Comparison of ENCODE assay signal across 14 cellular contexts in genomic region chr13:27728271-27728670, GRCh38.
DNase-seq lines count a peak whose midpoint lies in the region; ATAC-seq and TF ChIP-seq lines count a peak whose summit lies in the region.
"Had no signal": no experiment of that assay in that cellular context is flagged by ENCODE, and none has a peak within 500 bp of the region (broad histone marks: within the 10 kb centered on the region; RNA-seq: fewer than 3 reads in every experiment).

No MANE protein-coding gene starts in this region.

- no peaks in the 10 kb centered on the region for H3K36me3 ChIP-seq in BE2C

- H3K36me3 Mint-ChIP-seq in activated naive CD8-positive, alpha-beta T cell treated with anti-CD3 and anti-CD28 coated beads for 36 hours: no peaks in the 10 kb centered on the region
- H3K36me3 Mint-ChIP-seq: activated CD8-positive, alpha-beta memory T cell treated with anti-CD3 and anti-CD28 coated beads, Interleukin-2, amount 10 ng/mL, durations not matched to agents 7 days and 5 days; activated naive CD4-positive, alpha-beta T cell treated with anti-CD3 and anti-CD28 coated beads, Interleukin-2, amount 10 ng/mL, durations not matched to agents 7 days and 5 days had no signal

- no peaks in the 10 kb centered on the region for H3K4me1 ChIP-seq in BE2C
- H3K4me1 ChIP-seq: parathyroid adenoma had no signal

- H3K4me3 ChIP-seq in BE2C (ENCODE audit: low read depth, low read length): no peak overlapping the region

- no peak for DNase-seq in BE2C
- peak; percentile 29 for DNase-seq in LHCN-M2 (ENCODE audit: low read depth)
- DNase-seq in cerebellum (ENCODE audit: low spot score): peak; percentile 17
- peak; percentile 64 for DNase-seq in left kidney (ENCODE audit: low read depth, low spot score)
- no peak for DNase-seq in activated naive CD8-positive, alpha-beta T cell treated with anti-CD3 and anti-CD28 coated beads for 36 hours
- DNase-seq in HEK293T (ENCODE audit: extremely low spot score): no peak
- DNase-seq: activated CD8-positive, alpha-beta memory T cell treated with anti-CD3 and anti-CD28 coated beads, Interleukin-2, amount 10 ng/mL, durations not matched to agents 7 days and 5 days; activated naive CD4-positive, alpha-beta T cell treated with anti-CD3 and anti-CD28 coated beads, Interleukin-2, amount 10 ng/mL, durations not matched to agents 7 days and 5 days; DMS79 treated with DMSO at 0.1 percent for 48 hours; mesenchymal stem cell; NCI-H524 treated with DMSO at 0.1 percent for 48 hours had no signal

- H3K9me3 ChIP-seq in BE2C: no peaks in the 10 kb centered on the region

- POLR2A ChIA-PET in HEK293T (lab: Yijun Ruan, JAX): no interaction called here

- H3K4me3 Mint-ChIP-seq in activated naive CD8-positive, alpha-beta T cell treated with anti-CD3 and anti-CD28 coated beads for 36 hours: no peak overlapping the region
- H3K4me3 Mint-ChIP-seq: activated CD8-positive, alpha-beta memory T cell treated with anti-CD3 and anti-CD28 coated beads, Interleukin-2, amount 10 ng/mL, durations not matched to agents 7 days and 5 days; activated naive CD4-positive, alpha-beta T cell treated with anti-CD3 and anti-CD28 coated beads, Interleukin-2, amount 10 ng/mL, durations not matched to agents 7 days and 5 days had no signal

- ATAC-seq in HG02938 (IDR thresholded peaks at IDR 0.05; ENCODE audit: unreplicated experiment) (no peak), GM18520 (IDR thresholded peaks at IDR 0.05; ENCODE audit: unreplicated experiment) (no peak)
- ATAC-seq: activated CD8-positive, alpha-beta memory T cell treated with anti-CD3 and anti-CD28 coated beads, Interleukin-2, amount 10 ng/mL, durations not matched to agents 7 days and 5 days had no signal

- peaks cover 5% of the 10 kb centered on the region for H3K27me3 Mint-ChIP-seq in activated naive CD8-positive, alpha-beta T cell treated with anti-CD3 and anti-CD28 coated beads for 36 hours

- H3K4me1 Mint-ChIP-seq in activated naive CD8-positive, alpha-beta T cell treated with anti-CD3 and anti-CD28 coated beads for 36 hours: peaks cover 8% of the 10 kb centered on the region

- no peaks in the 10 kb centered on the region for H3K9me3 Mint-ChIP-seq in activated naive CD8-positive, alpha-beta T cell treated with anti-CD3 and anti-CD28 coated beads for 36 hours
- H3K9me3 Mint-ChIP-seq: activated naive CD4-positive, alpha-beta T cell treated with anti-CD3 and anti-CD28 coated beads, Interleukin-2, amount 10 ng/mL, durations not matched to agents 7 days and 5 days had no signal

- TF ChIP-seq CTCF in BE2C (IDR thresholded peaks at IDR 0.05; ENCODE audit: low read depth, low read length): 0 out of 2 replicates have a peak, but pooled peaks have one; percentile 14

- peaks cover 46% of the 10 kb centered on the region for H3K27me3 ChIP-seq in BE2C

- CTCF ChIA-PET in HEK293T (lab: Yijun Ruan, JAX): interaction anchor here (1.0 kb wide), 1 partner anchor 52 kb away, joined by 4 read pairs; no protein-coding TSS in a partner anchor

- H3K27ac Mint-ChIP-seq in activated naive CD8-positive, alpha-beta T cell treated with anti-CD3 and anti-CD28 coated beads for 36 hours: no peak overlapping the region
- H3K27ac Mint-ChIP-seq: activated CD8-positive, alpha-beta memory T cell treated with anti-CD3 and anti-CD28 coated beads, Interleukin-2, amount 10 ng/mL, durations not matched to agents 7 days and 5 days; activated naive CD4-positive, alpha-beta T cell treated with anti-CD3 and anti-CD28 coated beads, Interleukin-2, amount 10 ng/mL, durations not matched to agents 7 days and 5 days had no signal

TF ChIP-seq in HEK293T, 16 proteins besides CTCF, POLR2A, EP300 and RAD21:
- TF ChIP-seq TARDBP (IDR thresholded peaks at IDR 0.05): no peak

Comparison
In these comparisons a context has a peak if more than half of its experiments do, and no peak if none do; other contexts are left out.
1. DNase-seq: peak in LHCN-M2 (single experiment), cerebellum (single experiment) and left kidney (single experiment); none in BE2C (single experiment), activated naive CD8-positive, alpha-beta T cell treated with anti-CD3 and anti-CD28 coated beads for 36 hours (single experiment) and HEK293T (single experiment).